2 cellular contexts compared by ENCODE assay signal in genomic region chr6:46541556-46541955, GRCh38.
TF ChIP-seq lines count a peak whose summit lies in the region.

No MANE protein-coding gene starts in this region.

TF ChIP-seq in GM23338, 12 proteins besides CTCF, POLR2A, EP300 and RAD21:
- TF ChIP-seq, protein P1, sequence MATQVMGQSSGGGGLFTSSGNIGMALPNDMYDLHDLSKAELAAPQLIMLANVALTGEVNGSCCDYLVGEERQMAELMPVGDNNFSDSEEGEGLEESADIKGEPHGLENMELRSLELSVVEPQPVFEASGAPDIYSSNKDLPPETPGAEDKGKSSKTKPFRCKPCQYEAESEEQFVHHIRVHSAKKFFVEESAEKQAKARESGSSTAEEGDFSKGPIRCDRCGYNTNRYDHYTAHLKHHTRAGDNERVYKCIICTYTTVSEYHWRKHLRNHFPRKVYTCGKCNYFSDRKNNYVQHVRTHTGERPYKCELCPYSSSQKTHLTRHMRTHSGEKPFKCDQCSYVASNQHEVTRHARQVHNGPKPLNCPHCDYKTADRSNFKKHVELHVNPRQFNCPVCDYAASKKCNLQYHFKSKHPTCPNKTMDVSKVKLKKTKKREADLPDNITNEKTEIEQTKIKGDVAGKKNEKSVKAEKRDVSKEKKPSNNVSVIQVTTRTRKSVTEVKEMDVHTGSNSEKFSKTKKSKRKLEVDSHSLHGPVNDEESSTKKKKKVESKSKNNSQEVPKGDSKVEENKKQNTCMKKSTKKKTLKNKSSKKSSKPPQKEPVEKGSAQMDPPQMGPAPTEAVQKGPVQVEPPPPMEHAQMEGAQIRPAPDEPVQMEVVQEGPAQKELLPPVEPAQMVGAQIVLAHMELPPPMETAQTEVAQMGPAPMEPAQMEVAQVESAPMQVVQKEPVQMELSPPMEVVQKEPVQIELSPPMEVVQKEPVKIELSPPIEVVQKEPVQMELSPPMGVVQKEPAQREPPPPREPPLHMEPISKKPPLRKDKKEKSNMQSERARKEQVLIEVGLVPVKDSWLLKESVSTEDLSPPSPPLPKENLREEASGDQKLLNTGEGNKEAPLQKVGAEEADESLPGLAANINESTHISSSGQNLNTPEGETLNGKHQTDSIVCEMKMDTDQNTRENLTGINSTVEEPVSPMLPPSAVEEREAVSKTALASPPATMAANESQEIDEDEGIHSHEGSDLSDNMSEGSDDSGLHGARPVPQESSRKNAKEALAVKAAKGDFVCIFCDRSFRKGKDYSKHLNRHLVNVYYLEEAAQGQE (IDR thresholded peaks at IDR 0.05; ENCODE audit: unreplicated experiment) = peak; percentile 52
- TF ChIP-seq ZNF462 (CRISPR knock-in tag; IDR thresholded peaks at IDR 0.05) = no peak

TF ChIP-seq in HEK293, 187 proteins besides CTCF, POLR2A, EP300 and RAD21 (continued from another document):
- TF ChIP-seq, protein P2, sequence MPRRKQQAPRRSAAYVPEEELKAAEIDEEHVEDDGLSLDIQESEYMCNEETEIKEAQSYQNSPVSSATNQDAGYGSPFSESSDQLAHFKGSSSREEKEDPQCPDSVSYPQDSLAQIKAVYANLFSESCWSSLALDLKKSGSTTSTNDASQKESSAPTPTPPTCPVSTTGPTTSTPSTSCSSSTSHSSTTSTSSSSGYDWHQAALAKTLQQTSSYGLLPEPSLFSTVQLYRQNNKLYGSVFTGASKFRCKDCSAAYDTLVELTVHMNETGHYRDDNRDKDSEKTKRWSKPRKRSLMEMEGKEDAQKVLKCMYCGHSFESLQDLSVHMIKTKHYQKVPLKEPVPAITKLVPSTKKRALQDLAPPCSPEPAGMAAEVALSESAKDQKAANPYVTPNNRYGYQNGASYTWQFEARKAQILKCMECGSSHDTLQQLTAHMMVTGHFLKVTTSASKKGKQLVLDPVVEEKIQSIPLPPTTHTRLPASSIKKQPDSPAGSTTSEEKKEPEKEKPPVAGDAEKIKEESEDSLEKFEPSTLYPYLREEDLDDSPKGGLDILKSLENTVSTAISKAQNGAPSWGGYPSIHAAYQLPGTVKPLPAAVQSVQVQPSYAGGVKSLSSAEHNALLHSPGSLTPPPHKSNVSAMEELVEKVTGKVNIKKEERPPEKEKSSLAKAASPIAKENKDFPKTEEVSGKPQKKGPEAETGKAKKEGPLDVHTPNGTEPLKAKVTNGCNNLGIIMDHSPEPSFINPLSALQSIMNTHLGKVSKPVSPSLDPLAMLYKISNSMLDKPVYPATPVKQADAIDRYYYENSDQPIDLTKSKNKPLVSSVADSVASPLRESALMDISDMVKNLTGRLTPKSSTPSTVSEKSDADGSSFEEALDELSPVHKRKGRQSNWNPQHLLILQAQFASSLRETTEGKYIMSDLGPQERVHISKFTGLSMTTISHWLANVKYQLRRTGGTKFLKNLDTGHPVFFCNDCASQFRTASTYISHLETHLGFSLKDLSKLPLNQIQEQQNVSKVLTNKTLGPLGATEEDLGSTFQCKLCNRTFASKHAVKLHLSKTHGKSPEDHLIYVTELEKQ (tag by site-specific recombination; IDR thresholded peaks at IDR 0.05; ENCODE audit: borderline replicate concordance) = no peak
